ENCODE assay signal across 30 cellular contexts in genomic region chr11:113270080-113270479, GRCh38.
"Had no signal": no experiment of that assay in that cellular context is flagged by ENCODE, and none has a peak within 500 bp of the region (broad histone marks: within the 10 kb centered on the region; RNA-seq: fewer than 3 reads in every experiment).

No MANE protein-coding gene starts in this region.

- H3K9me3 Mint-ChIP-seq: activated CD4-positive, alpha-beta memory T cell treated with anti-CD3 and anti-CD28 coated beads, Interleukin-2, amount 10 ng/mL, durations not matched to agents 7 days and 5 days; activated CD4-positive, alpha-beta T cell treated with anti-CD3 and anti-CD28 coated beads, Interleukin-2, amount 10 ng/mL, durations not matched to agents 7 days and 5 days; activated T-cell treated with anti-CD3 and anti-CD28 coated beads, Interleukin-2, amount 50 U/mL, for 24 hours; activated T-cell treated with anti-CD3 and anti-CD28 coated beads, Interleukin-2, amount 50 U/mL, for 72 hours; effector memory CD8-positive, alpha-beta T cell; WTC11 had no signal

- H3K36me3 ChIP-seq: brain microvascular endothelial cell had no signal

- H3K27ac Mint-ChIP-seq: activated CD4-positive, alpha-beta memory T cell treated with anti-CD3 and anti-CD28 coated beads, Interleukin-2, amount 10 ng/mL, durations not matched to agents 7 days and 5 days; activated CD4-positive, alpha-beta T cell treated with anti-CD3 and anti-CD28 coated beads, Interleukin-2, amount 10 ng/mL, durations not matched to agents 7 days and 5 days; activated naive CD8-positive, alpha-beta T cell; activated T-cell treated with anti-CD3 and anti-CD28 coated beads, Interleukin-2, amount 50 U/mL, for 24 hours; activated T-cell treated with anti-CD3 and anti-CD28 coated beads, Interleukin-2, amount 50 U/mL, for 72 hours; effector memory CD8-positive, alpha-beta T cell; WTC11 had no signal

- H3K4me3 Mint-ChIP-seq: activated CD4-positive, alpha-beta memory T cell treated with anti-CD3 and anti-CD28 coated beads, Interleukin-2, amount 10 ng/mL, durations not matched to agents 7 days and 5 days; activated CD4-positive, alpha-beta T cell treated with anti-CD3 and anti-CD28 coated beads, Interleukin-2, amount 10 ng/mL, durations not matched to agents 7 days and 5 days; activated naive CD8-positive, alpha-beta T cell; activated T-cell treated with anti-CD3 and anti-CD28 coated beads, Interleukin-2, amount 50 U/mL, for 24 hours; activated T-cell treated with anti-CD3 and anti-CD28 coated beads, Interleukin-2, amount 50 U/mL, for 72 hours; effector memory CD8-positive, alpha-beta T cell; WTC11 had no signal

- H3K4me1 Mint-ChIP-seq: activated CD4-positive, alpha-beta memory T cell treated with anti-CD3 and anti-CD28 coated beads, Interleukin-2, amount 10 ng/mL, durations not matched to agents 7 days and 5 days; activated CD4-positive, alpha-beta T cell treated with anti-CD3 and anti-CD28 coated beads, Interleukin-2, amount 10 ng/mL, durations not matched to agents 7 days and 5 days had no signal

- FAIRE-seq: astrocyte, colon had no signal

- DNase-seq: activated CD4-positive, alpha-beta memory T cell treated with anti-CD3 and anti-CD28 coated beads, Interleukin-2, amount 10 ng/mL, durations not matched to agents 7 days and 5 days; activated CD4-positive, alpha-beta T cell treated with anti-CD3 and anti-CD28 coated beads for 1 hour; activated CD4-positive, alpha-beta T cell treated with anti-CD3 and anti-CD28 coated beads for 4 hours; activated CD4-positive, alpha-beta T cell treated with anti-CD3 and anti-CD28 coated beads, Interleukin-2, amount 10 ng/mL, durations not matched to agents 7 days and 5 days; activated CD4-positive, alpha-beta T cell treated with anti-CD3 and anti-CD28 coated beads, Interleukin-2, amount 50 U/mL, for 4 hours; activated CD8-positive, alpha-beta memory T cell treated with anti-CD3 and anti-CD28 coated beads, Interleukin-2, amount 50 U/mL, for 48 hours; activated gamma-delta T cell; activated naive CD4-positive, alpha-beta T cell; activated naive CD4-positive, alpha-beta T cell treated with anti-CD3 and anti-CD28 coated beads, Interleukin-2, amount 50 U/mL, for 16 hours; activated T-cell treated with anti-CD3 and anti-CD28 coated beads for 4 hours; activated T-cell treated with anti-CD3 and anti-CD28 coated beads, Interleukin-2, amount 50 U/mL, for 24 hours; activated T-cell treated with anti-CD3 and anti-CD28 coated beads, Interleukin-2, amount 50 U/mL, for 72 hours; amniotic stem cell; anterior cingulate cortex; brain microvascular endothelial cell; caudate nucleus; cortex of kidney; dermis blood vessel endothelial cell; effector CD4-positive, alpha-beta T cell; effector memory CD8-positive, alpha-beta T cell; erythroblast; foreskin melanocyte; heart right ventricle; T-helper 2 cell had no signal

- H3K27me3 ChIP-seq: brain microvascular endothelial cell, esophagus muscularis mucosa, gastroesophageal sphincter, heart right ventricle had no signal

- H3K27me3 Mint-ChIP-seq: activated CD4-positive, alpha-beta T cell treated with anti-CD3 and anti-CD28 coated beads, Interleukin-2, amount 10 ng/mL, durations not matched to agents 7 days and 5 days; activated naive CD8-positive, alpha-beta T cell had no signal

- ATAC-seq: activated T-cell treated with anti-CD3 and anti-CD28 coated beads, Interleukin-2, amount 50 U/mL, for 72 hours; effector memory CD8-positive, alpha-beta T cell; gastroesophageal sphincter; heart right ventricle; WTC11 had no signal

- H3K4me3 ChIP-seq: esophagus muscularis mucosa, gastroesophageal sphincter, heart right ventricle had no signal

- H3K36me3 Mint-ChIP-seq: activated naive CD8-positive, alpha-beta T cell; WTC11 had no signal
